Comparison of ENCODE assay signal across 31 cellular contexts in genomic region chrX:113019958-113020357, GRCh38.
"Had no signal": no experiment of that assay in that cellular context is flagged by ENCODE, and none has a peak within 500 bp of the region (broad histone marks: within the 10 kb centered on the region; RNA-seq: fewer than 3 reads in every experiment).

No MANE protein-coding gene starts in this region.

- ATAC-seq: natural killer cell; psoas muscle; right cardiac atrium; right lobe of liver; stimulated activated memory B cell treated with anti-CD40 and anti-IgM and Interleukin-4, amounts not matched to agents 10 μg/mL and 1 μg/mL and 100 μg/mL, for 72 hours; stimulated activated naive CD8-positive, alpha-beta T cell treated with anti-CD3 and anti-CD28 coated beads, Interleukin-15, amount 100 ng/mL, for 72 hours; stimulated activated naive CD8-positive, alpha-beta T cell treated with anti-CD3 and anti-CD28 coated beads, Interleukin-15, Interleukin-2, amounts not matched to agents 100 U/mL and 50 U/mL, for 24 hours; upper lobe of right lung had no signal

- H2AFZ ChIP-seq: neural progenitor cell, parathyroid adenoma had no signal

- H3K9me3 Mint-ChIP-seq: natural killer cell; neural progenitor cell; stimulated activated naive CD8-positive, alpha-beta T cell treated with anti-CD3 and anti-CD28 coated beads, Interleukin-15, amount 100 ng/mL, for 72 hours; type B pancreatic cell had no signal

- H3K36me3 Mint-ChIP-seq: natural killer cell; neural progenitor cell; stimulated activated memory B cell treated with anti-CD40 and anti-IgM and Interleukin-4, amounts not matched to agents 10 μg/mL and 1 μg/mL and 100 μg/mL, for 72 hours had no signal

- H3K27ac Mint-ChIP-seq: natural killer cell; nephron; neural progenitor cell; progenitor cell of endocrine pancreas; stimulated activated memory B cell treated with anti-CD40 and anti-IgM and Interleukin-4, amounts not matched to agents 10 μg/mL and 1 μg/mL and 100 μg/mL, for 72 hours; stimulated activated naive CD8-positive, alpha-beta T cell treated with anti-CD3 and anti-CD28 coated beads, Interleukin-15, amount 100 ng/mL, for 72 hours; type B pancreatic cell had no signal

- H3K4me1 ChIP-seq: parathyroid adenoma, psoas muscle, right lobe of liver, sigmoid colon, spleen, suprapubic skin, testis, tibial artery, transverse colon, upper lobe of right lung, uterus had no signal

- H3K79me2 ChIP-seq: parathyroid adenoma had no signal

- H3K27ac ChIP-seq: neural progenitor cell, ovary, parathyroid adenoma, psoas muscle, right lobe of liver, sigmoid colon, spleen, suprapubic skin, testis, tibial artery, transverse colon, upper lobe of right lung, uterus had no signal

- H3K27me3 Mint-ChIP-seq: progenitor cell of endocrine pancreas; stimulated activated memory B cell treated with anti-CD40 and anti-IgM and Interleukin-4, amounts not matched to agents 10 μg/mL and 1 μg/mL and 100 μg/mL, for 72 hours; stimulated activated naive CD8-positive, alpha-beta T cell treated with anti-CD3 and anti-CD28 coated beads, Interleukin-15, amount 100 ng/mL, for 72 hours; type B pancreatic cell had no signal

- H3K4me1 Mint-ChIP-seq: natural killer cell; nephron; neural progenitor cell; stimulated activated memory B cell treated with anti-CD40 and anti-IgM and Interleukin-4, amounts not matched to agents 10 μg/mL and 1 μg/mL and 100 μg/mL, for 72 hours; stimulated activated naive CD8-positive, alpha-beta T cell treated with anti-CD3 and anti-CD28 coated beads, Interleukin-15, amount 100 ng/mL, for 72 hours had no signal

- H3K4me3 ChIP-seq: neural progenitor cell, ovary, psoas muscle, right lobe of liver, sigmoid colon, smooth muscle cell, spleen, suprapubic skin, testis, tibial artery, transverse colon, upper lobe of right lung, uterus had no signal

- DNase-seq: natural killer cell; occipital lobe; ovary; posterior cingulate gyrus; psoas muscle; right cardiac atrium; right lobe of liver; sigmoid colon; spleen; stimulated activated CD4-positive, alpha-beta T cell treated with anti-CD3 and anti-CD28 coated beads, Interleukin-12 subunit alpha, Interleukin-12 subunit beta, amount 100 ng/mL, for 4 hours; stimulated activated CD4-positive, alpha-beta T cell treated with anti-CD3 and anti-CD28 coated beads, Interleukin-1b, Interleukin-23, amount 100 ng/mL, for 48 hours; stimulated activated CD4-positive, alpha-beta T cell treated with anti-CD3 and anti-CD28 coated beads, Interleukin-4, amount 100 ng/mL, for 1 hour; stimulated activated CD4-positive, alpha-beta T cell treated with anti-CD3 and anti-CD28 coated beads, Interleukin-4, amount 100 ng/mL, for 4 hours; stimulated activated CD8-positive, alpha-beta memory T cell treated with anti-CD3 and anti-CD28 coated beads, Interleukin-4, amount 100 ng/mL, for 48 hours; stimulated activated naive CD4-positive, alpha-beta T cell; stimulated activated naive CD8-positive, alpha-beta T cell treated with anti-CD3 and anti-CD28 coated beads, Interleukin-15, amount 100 ng/mL, for 72 hours; stimulated activated naive CD8-positive, alpha-beta T cell treated with anti-CD3 and anti-CD28 coated beads, Interleukin-15, Interleukin-2, amounts not matched to agents 100 U/mL and 50 U/mL, for 24 hours; substantia nigra; testis; tibial artery; transverse colon; upper lobe of right lung; uterus had no signal

- H3K4me2 ChIP-seq: neural progenitor cell, smooth muscle cell had no signal

- H3K36me3 ChIP-seq: neural progenitor cell, ovary, right lobe of liver, sigmoid colon, spleen, suprapubic skin, tibial artery, transverse colon, upper lobe of right lung, uterus had no signal

- H3K4me3 Mint-ChIP-seq: natural killer cell; nephron; neural progenitor cell; stimulated activated memory B cell treated with anti-CD40 and anti-IgM and Interleukin-4, amounts not matched to agents 10 μg/mL and 1 μg/mL and 100 μg/mL, for 72 hours; stimulated activated naive CD8-positive, alpha-beta T cell treated with anti-CD3 and anti-CD28 coated beads, Interleukin-15, amount 100 ng/mL, for 72 hours; type B pancreatic cell had no signal

- H3K27me3 ChIP-seq: neural progenitor cell, ovary, right lobe of liver, sigmoid colon, suprapubic skin, testis, tibial artery, transverse colon, upper lobe of right lung had no signal

- H3K9me3 ChIP-seq: ovary, psoas muscle, right lobe of liver, sigmoid colon, spleen, suprapubic skin, testis, tibial artery, transverse colon, upper lobe of right lung, uterus had no signal
